ENCODE assay signal across 8 cellular contexts in the genomic region with DNA sequence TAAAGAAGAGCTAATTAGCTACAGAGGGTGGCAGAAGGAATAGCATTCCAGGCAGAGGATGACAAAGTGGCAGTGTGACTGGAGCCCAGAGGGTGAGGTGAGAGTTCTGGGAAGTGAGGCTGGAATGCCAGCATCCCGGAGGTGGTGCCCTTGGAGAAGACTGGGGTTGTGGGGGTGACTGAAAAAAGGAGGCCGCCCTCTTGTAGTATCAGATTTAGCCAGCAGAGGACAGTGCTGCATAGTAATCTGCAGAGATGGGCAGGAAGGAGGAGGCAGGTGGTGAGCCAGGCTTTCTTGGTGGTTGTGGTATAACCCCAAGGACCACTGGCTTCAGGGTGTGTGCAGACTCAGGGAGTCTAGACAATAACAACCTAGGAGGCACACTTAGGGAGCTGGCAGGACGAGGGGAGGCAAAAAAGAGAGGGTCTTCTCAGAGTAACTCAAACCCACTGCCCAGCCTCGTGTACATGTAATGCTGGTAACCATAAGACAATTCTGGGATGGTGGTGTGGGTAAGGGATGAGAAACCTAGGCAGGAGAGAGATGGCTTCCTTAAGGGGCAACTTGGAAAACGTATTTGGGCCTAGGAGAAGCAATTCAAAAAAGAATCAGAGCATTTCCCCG. TPM values are rescaled to one million over a fixed set of nuclear protein-coding genes. Genes with fewer than 3 reads are reported as not detected.
DNase-seq lines count a peak whose midpoint lies in the region; ATAC-seq and TF ChIP-seq lines count a peak whose summit lies in the region.

No MANE protein-coding gene starts in this region.

- H3K9me3 ChIP-seq in PC-3 (ENCODE audit: low read length), result no peaks in the 10 kb centered on the region

- H3K4me2 ChIP-seq in PC-3 (ENCODE audit: low read length), result no peak overlapping the region

- no peaks in the 10 kb centered on the region for H3K9me2 ChIP-seq in PC-3 (replicated peaks; ENCODE audit: low read length)

- no peak overlapping the region for H3K27ac ChIP-seq in PC-3 (ENCODE audit: low read length)

- no peaks in the 10 kb centered on the region for H3K36me3 ChIP-seq in PC-3 (ENCODE audit: low read depth, low read length)

- no peaks in the 10 kb centered on the region for H4K20me1 ChIP-seq in PC-3 (ENCODE audit: low read length)

- no peaks in the 10 kb centered on the region for H3K4me1 ChIP-seq in PC-3 (ENCODE audit: insufficient read depth, low read length)

- 0 out of 2 replicates have a peak, but pooled peaks cover under 1% of the 10 kb centered on the region for H3K27me3 ChIP-seq in PC-3 (ENCODE audit: low read length)

- H3K9ac ChIP-seq in PC-3 (ENCODE audit: low read length), result no peak overlapping the region

- no peaks in the 10 kb centered on the region for H3F3A ChIP-seq in PC-3 (ENCODE audit: low read length, unreplicated experiment)

- no peaks in the 10 kb centered on the region for H3K79me2 ChIP-seq in PC-3 (ENCODE audit: low read length)

- ATAC-seq in Right ventricle myocardium superior (ENCODE audit: poor library complexity) (peak; percentile 38), Right ventricle myocardium inferior (no peak), PC-3 (peak; percentile 85), GM21528 (IDR thresholded peaks at IDR 0.05; ENCODE audit: low FRiP score, unreplicated experiment) (no peak)

- no peak for DNase-seq in Right ventricle myocardium superior
- no peak for DNase-seq in Right ventricle myocardium inferior (ENCODE audit: missing footprints)
- peak in 42 of 76 experiments; percentile 2 to 73 (median 26) for DNase-seq in HUDEP-2 (lab: John Stamatoyannopoulos, UW; ENCODE audit: unreplicated experiment in 76 of 76)
- DNase-seq in PC-3, result peak; percentile 76
- DNase-seq in activated T-cell treated with anti-CD3 and anti-CD28 coated beads for 48 hours (ENCODE audit: low read depth), result peak; percentile 66
- DNase-seq in fibroblast of the aortic adventitia (ENCODE audit: low read depth), result peak; percentile 58
- no peak for DNase-seq in retinal pigment epithelial cell (ENCODE audit: low read depth)

- intact Hi-C loops in Right ventricle myocardium superior (cut with DNase I), result no loop called here
- intact Hi-C loops in Right ventricle myocardium inferior (cut with DNase I), result loop anchor here (2.0 kb wide), 1 partner anchor 49 kb away; no protein-coding TSS in a partner anchor
- intact Hi-C loops in PC-3 (cut with micrococcal nuclease), result loop anchor here (1.0 to 5.0 kb wide), 4 partner anchors 120 to 325 kb away; partner anchors contain the start of gene BSND

- no peak overlapping the region for H2AFZ ChIP-seq in PC-3 (ENCODE audit: low read length)

- CTCF ChIA-PET in PC-3 (lab: Charles Lee), result interaction anchor here (0.5 kb wide), 2 partner anchors 55 to 262 kb away, joined by 7 to 9 read pairs; no protein-coding TSS in a partner anchor

- TF ChIP-seq CTCF in PC-3 (conservative IDR thresholded peaks at IDR 0.05; ENCODE audit: low read depth, low read length) (peak; percentile 89), fibroblast of the aortic adventitia (IDR thresholded peaks at IDR 0.05; ENCODE audit: insufficient read depth, low read length) (peak; percentile 97), retinal pigment epithelial cell (conservative IDR thresholded peaks at IDR 0.05; ENCODE audit: low read depth, low read length) (peak; percentile 89)

- no peak overlapping the region for H3K4me3 ChIP-seq in PC-3 (ENCODE audit: low read length)
- H3K4me3 ChIP-seq in fibroblast of the aortic adventitia (ENCODE audit: low read depth, low read length), result no peak overlapping the region
- H3K4me3 ChIP-seq in retinal pigment epithelial cell (ENCODE audit: low read length), result no peak overlapping the region

- POLR2A ChIA-PET in PC-3 (lab: Charles Lee; ENCODE audit: unreplicated experiment), result no interaction called here

- no TSS peak for BruUV-seq in PC-3 (replicated peaks; lab: Mats Ljungman, UMichigan)

RNA-seq across cellular contexts. Expression of gene MROH7, which starts 30.5 kb away (rescaled TPM):
- 4.5 TPM for total RNA-seq in Right ventricle myocardium superior
- 3.8 TPM for total RNA-seq in Right ventricle myocardium inferior
- not detected in 2 replicates for total RNA-seq in PC-3 (2014; rRNA removed)
- total RNA-seq in fibroblast of the aortic adventitia (ENCODE audit: low replicate concordance), result 0.27 TPM in 1 of 2 replicates, not detected in the other

RNA-seq across cellular contexts. Expression of gene TTC4, which starts 43.6 kb away (rescaled TPM):
- total RNA-seq in Right ventricle myocardium superior (14.8 TPM), Right ventricle myocardium inferior (12.8 TPM), PC-3 (2014; rRNA removed) (28.2 and 34.7 TPM in 2 replicates), fibroblast of the aortic adventitia (ENCODE audit: low replicate concordance) (19.3 and 28.0 TPM in 2 replicates)

RNA-seq across cellular contexts. Expression of gene FAM151A, which starts 48.8 kb away (rescaled TPM):
- total RNA-seq in Right ventricle myocardium superior (2.1 TPM), Right ventricle myocardium inferior (1.5 TPM), PC-3 (2014; rRNA removed) (not detected in 2 replicates), fibroblast of the aortic adventitia (ENCODE audit: low replicate concordance) (not detected in 2 replicates)

Comparison
In these comparisons a context has a peak if more than half of its experiments do, and no peak if none do; other contexts are left out.
1. ATAC-seq: peak in Right ventricle myocardium superior (single experiment) and PC-3 (single experiment); none in Right ventricle myocardium inferior (single experiment) and GM21528 (single experiment).
2. DNase-seq: peak in HUDEP-2 (42 of 76), PC-3 (single experiment), activated T-cell treated with anti-CD3 and anti-CD28 coated beads for 48 hours (single experiment) and fibroblast of the aortic adventitia (single experiment); none in Right ventricle myocardium superior (single experiment), Right ventricle myocardium inferior (single experiment) and retinal pigment epithelial cell (single experiment).
3. Peak in every context shown above with its lines, with median percentiles within 50 percentile points of each other: CTCF ChIP-seq.